18 cellular contexts compared by ENCODE assay signal in the genomic region with DNA sequence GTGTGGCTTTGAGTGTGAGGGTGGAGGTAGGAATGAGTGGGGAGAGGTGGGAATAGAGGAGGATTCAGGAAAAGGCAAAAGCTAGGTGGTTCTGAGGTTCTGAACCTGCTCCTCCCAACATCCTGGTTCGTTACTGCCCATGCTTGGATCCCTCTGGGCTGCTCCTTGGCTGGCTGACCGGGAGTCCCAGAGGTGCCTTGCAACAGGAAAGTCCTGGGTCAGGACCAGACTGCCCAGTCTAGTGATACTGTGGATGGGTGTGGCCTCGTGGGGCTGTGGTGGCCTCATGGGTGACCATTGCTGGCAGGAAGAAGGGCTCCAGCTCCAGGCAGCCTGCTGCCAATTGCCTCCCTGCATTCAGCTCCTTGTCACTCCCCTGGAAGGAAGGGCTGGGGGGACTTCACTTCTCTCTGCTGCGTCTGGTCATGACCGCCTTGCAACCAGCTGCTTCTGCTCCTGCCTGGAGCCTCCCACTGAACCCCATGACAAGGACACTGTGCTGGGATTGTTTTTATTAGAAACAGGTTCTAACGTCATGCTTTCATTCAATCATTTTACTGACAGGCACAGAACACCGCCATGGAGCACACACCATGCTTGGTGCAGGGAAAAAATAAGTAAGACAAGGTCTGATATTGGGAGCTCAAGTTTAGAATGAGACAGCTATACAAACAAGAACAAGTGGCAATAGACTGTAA.
"Had no signal": no experiment of that assay in that cellular context is flagged by ENCODE, and none has a peak within 500 bp of the region (broad histone marks: within the 10 kb centered on the region; RNA-seq: fewer than 3 reads in every experiment).

No MANE protein-coding gene starts in this region.

- H3K36me3 Mint-ChIP-seq: mesothelial cell of epicardium; natural killer cell treated with Interleukin-12 subunit alpha and Interleukin-12 subunit beta and Interleukin-15 and Interleukin-18, amount 100 ng/mL, for 72 hours had no signal

- H3K4me1 ChIP-seq: colonic mucosa, heart left ventricle, left lung, lower lobe of right lung, pancreas, tibial artery had no signal

- H3K9me3 ChIP-seq: colonic mucosa, heart left ventricle, left lung, lower lobe of right lung, pancreas, tibial artery had no signal

- H3K27ac Mint-ChIP-seq: memory B cell; mesothelial cell of epicardium; natural killer cell treated with Interleukin-12 subunit alpha and Interleukin-12 subunit beta and Interleukin-15 and Interleukin-18, amount 100 ng/mL, for 72 hours; progenitor cell of endocrine pancreas had no signal

- H3K27me3 Mint-ChIP-seq: progenitor cell of endocrine pancreas had no signal

- H3K27me3 ChIP-seq: colonic mucosa, heart left ventricle, left lung, pancreas, tibial artery had no signal

- DNase-seq: caudate nucleus; colonic mucosa; dermis blood vessel endothelial cell; erythroblast; heart left ventricle; hippocampal formation; kidney glomerular epithelial cell; left lung; lower lobe of right lung; pancreas; small intestine; stimulated activated CD4-positive, alpha-beta T cell treated with anti-CD3 and anti-CD28 coated beads, Interleukin-12 subunit alpha, Interleukin-12 subunit beta, amount 100 ng/mL, for 4 hours; stimulated activated naive CD4-positive, alpha-beta T cell treated with Interleukin-2 at 50 U/mL for 16 hours; tibial artery had no signal

- H3K4me3 Mint-ChIP-seq: memory B cell; mesothelial cell of epicardium; natural killer cell treated with Interleukin-12 subunit alpha and Interleukin-12 subunit beta and Interleukin-15 and Interleukin-18, amount 100 ng/mL, for 72 hours had no signal

- H3K27ac ChIP-seq: colonic mucosa, heart left ventricle, left lung, lower lobe of right lung, pancreas, tibial artery had no signal

- H3K36me3 ChIP-seq: colonic mucosa, heart left ventricle, left lung, lower lobe of right lung, pancreas, tibial artery had no signal

- ATAC-seq: heart left ventricle, left lung, lower lobe of right lung, pancreas had no signal

- H3K4me3 ChIP-seq: colonic mucosa, heart left ventricle, left lung, lower lobe of right lung, pancreas, tibial artery had no signal
